In genomic region chr17:62725791-62726249, GRCh38 we compare ENCODE assay signal across 17 cellular contexts.
DNase-seq lines count a peak whose midpoint lies in the region; ATAC-seq and TF ChIP-seq lines count a peak whose summit lies in the region.
"Had no signal": no experiment of that assay in that cellular context is flagged by ENCODE, and none has a peak within 500 bp of the region (broad histone marks: within the 10 kb centered on the region; RNA-seq: fewer than 3 reads in every experiment).

No MANE protein-coding gene starts in this region.

- peak overlapping the region; percentile 24 for H3K4me3 Mint-ChIP-seq in activated B cell treated with CpG ODN at 0.5 μM for 24 hours
- no peak overlapping the region for H3K4me3 Mint-ChIP-seq in activated T-helper 2 cell treated with anti-CD3 and anti-CD28 coated beads, Interferon-gamma antibody, Interleukin-2, Interleukin-4, amounts not matched to agents 10 μg/mL and 5 μg/mL and 100 μg/mL, durations not matched to agents 14 hours and 24 hours and 36 hours (ENCODE audit: low read depth)

- no peaks in the 10 kb centered on the region for H4K20me1 ChIP-seq in BLaER1 treated with 17β-estradiol and CSF1 and Interleukin-3, amounts not matched to agents 10 nM and 100 nM

- peaks cover 20 to 54% (median 37%) of the 10 kb centered on the region in 10 experiments for H3K4me1 ChIP-seq in BLaER1 treated with 17β-estradiol and CSF1 and Interleukin-3, amounts not matched to agents 10 nM and 100 nM
- H3K4me1 ChIP-seq: vagina had no signal

- peaks cover 50% of the 10 kb centered on the region for H3K4me1 Mint-ChIP-seq in activated B cell treated with CpG ODN at 0.5 μM for 24 hours
- peaks cover 18% of the 10 kb centered on the region for H3K4me1 Mint-ChIP-seq in activated T-helper 2 cell treated with anti-CD3 and anti-CD28 coated beads, Interferon-gamma antibody, Interleukin-2, Interleukin-4, amounts not matched to agents 10 μg/mL and 5 μg/mL and 100 μg/mL, durations not matched to agents 14 hours and 24 hours and 36 hours (ENCODE audit: low read depth)

- H3K36me3 ChIP-seq in BLaER1 treated with 17β-estradiol and CSF1 and Interleukin-3, amounts not matched to agents 10 nM and 100 nM, result no peaks in the 10 kb centered on the region
- H3K36me3 ChIP-seq: vagina had no signal

- CTCF ChIA-PET in activated B cell treated with CpG ODN at 0.5 μM for 24 hours (lab: Charles Lee), result no interaction called here

- DNase-seq in Kasumi-1 (lab: John Stamatoyannopoulos, UW), result peak; percentile 14 to 32
- no peak for DNase-seq in activated B cell treated with CpG ODN at 0.5 μM for 24 hours
- no peak for DNase-seq in left lobe of liver (ENCODE audit: low spot score)
- no peak for DNase-seq in activated T-helper 2 cell treated with anti-CD3 and anti-CD28 coated beads, Interferon-gamma antibody, Interleukin-2, Interleukin-4, amounts not matched to agents 10 μg/mL and 5 μg/mL and 100 μg/mL, durations not matched to agents 14 hours and 24 hours and 36 hours (ENCODE audit: low spot score)
- no peak for DNase-seq in caudate nucleus (lab: John Stamatoyannopoulos, UW)
- DNase-seq in NCI-H345 treated with DMSO at 0.1 percent for 48 hours (lab: John Stamatoyannopoulos, UW; ENCODE audit: unreplicated experiment), result no peak
- DNase-seq: activated CD4-positive, alpha-beta memory T cell treated with anti-CD3 and anti-CD28 coated beads, Interleukin-2, amount 10 ng/mL, durations not matched to agents 7 days and 5 days; activated naive CD4-positive, alpha-beta T cell treated with anti-CD3 and anti-CD28 coated beads, Interleukin-2, amount 50 U/mL, for 16 hours; left cardiac atrium; NCI-H82; stimulated activated CD4-positive, alpha-beta T cell treated with anti-CD3 and anti-CD28 coated beads, Interleukin-15, amount 100 ng/mL, for 24 hours; T-helper 1 cell had no signal

- H3K36me3 Mint-ChIP-seq in activated B cell treated with CpG ODN at 0.5 μM for 24 hours (ENCODE audit: low read depth), result no peaks in the 10 kb centered on the region
- H3K36me3 Mint-ChIP-seq in activated T-helper 2 cell treated with anti-CD3 and anti-CD28 coated beads, Interferon-gamma antibody, Interleukin-2, Interleukin-4, amounts not matched to agents 10 μg/mL and 5 μg/mL and 100 μg/mL, durations not matched to agents 14 hours and 24 hours and 36 hours (ENCODE audit: low read depth), result no peaks in the 10 kb centered on the region

- POLR2A ChIA-PET in activated B cell treated with CpG ODN at 0.5 μM for 24 hours (lab: Charles Lee), result no interaction called here

- H3K27me3 ChIP-seq in BLaER1 treated with 17β-estradiol and CSF1 and Interleukin-3, amounts not matched to agents 10 nM and 100 nM, result no peaks in the 10 kb centered on the region
- H3K27me3 ChIP-seq: foreskin keratinocyte, vagina had no signal

- 0 out of 22 replicates have a peak, but pooled peaks cover 0 to 6% (median 0%) of the 10 kb centered on the region in 11 experiments for H3K9me3 ChIP-seq in BLaER1 treated with 17β-estradiol and CSF1 and Interleukin-3, amounts not matched to agents 10 nM and 100 nM (replicated peaks in 1 of 11)
- H3K9me3 ChIP-seq: vagina had no signal

- intact Hi-C loops in activated B cell treated with CpG ODN at 0.5 μM for 24 hours (cut with micrococcal nuclease), result no loop called here
- intact Hi-C loops in activated T-helper 2 cell treated with anti-CD3 and anti-CD28 coated beads, Interferon-gamma antibody, Interleukin-2, Interleukin-4, amounts not matched to agents 10 μg/mL and 5 μg/mL and 100 μg/mL, durations not matched to agents 14 hours and 24 hours and 36 hours (cut with micrococcal nuclease), result no loop called here

- no peak overlapping the region for H3K27ac Mint-ChIP-seq in activated B cell treated with CpG ODN at 0.5 μM for 24 hours
- H3K27ac Mint-ChIP-seq in activated T-helper 2 cell treated with anti-CD3 and anti-CD28 coated beads, Interferon-gamma antibody, Interleukin-2, Interleukin-4, amounts not matched to agents 10 μg/mL and 5 μg/mL and 100 μg/mL, durations not matched to agents 14 hours and 24 hours and 36 hours, result no peak overlapping the region
- H3K27ac Mint-ChIP-seq: activated CD4-positive, alpha-beta memory T cell treated with anti-CD3 and anti-CD28 coated beads, Interleukin-2, amount 10 ng/mL, durations not matched to agents 7 days and 5 days had no signal

- peak overlapping the region; percentile 65 to 80 (median 76) for H3K4me2 ChIP-seq in BLaER1 treated with 17β-estradiol and CSF1 and Interleukin-3, amounts not matched to agents 10 nM and 100 nM

- no peak overlapping the region for H3K9ac ChIP-seq in BLaER1 treated with 17β-estradiol and CSF1 and Interleukin-3, amounts not matched to agents 10 nM and 100 nM

- peaks cover 2% of the 10 kb centered on the region for H3K27me3 Mint-ChIP-seq in activated B cell treated with CpG ODN at 0.5 μM for 24 hours
- H3K27me3 Mint-ChIP-seq in activated T-helper 2 cell treated with anti-CD3 and anti-CD28 coated beads, Interferon-gamma antibody, Interleukin-2, Interleukin-4, amounts not matched to agents 10 μg/mL and 5 μg/mL and 100 μg/mL, durations not matched to agents 14 hours and 24 hours and 36 hours (ENCODE audit: low read depth), result peaks cover 69% of the 10 kb centered on the region

- H3K9me3 Mint-ChIP-seq in activated B cell treated with CpG ODN at 0.5 μM for 24 hours, result no peaks in the 10 kb centered on the region
- H3K9me3 Mint-ChIP-seq in activated T-helper 2 cell treated with anti-CD3 and anti-CD28 coated beads, Interferon-gamma antibody, Interleukin-2, Interleukin-4, amounts not matched to agents 10 μg/mL and 5 μg/mL and 100 μg/mL, durations not matched to agents 14 hours and 24 hours and 36 hours, result no peaks in the 10 kb centered on the region
- H3K9me3 Mint-ChIP-seq: activated CD4-positive, alpha-beta memory T cell treated with anti-CD3 and anti-CD28 coated beads, Interleukin-2, amount 10 ng/mL, durations not matched to agents 7 days and 5 days had no signal

- no peak for TF ChIP-seq CTCF in activated B cell treated with CpG ODN at 0.5 μM for 24 hours (IDR thresholded peaks at IDR 0.05)

- no peak overlapping the region for H3K4me3 ChIP-seq in BLaER1 treated with 17β-estradiol and CSF1 and Interleukin-3, amounts not matched to agents 10 nM and 100 nM
- H3K4me3 ChIP-seq: coronary artery, vagina had no signal

- no peak for ATAC-seq in activated B cell treated with CpG ODN at 0.5 μM for 24 hours (ENCODE audit: low read depth)
- peak; percentile 22 for ATAC-seq in left lobe of liver
- ATAC-seq in GM18517 (IDR thresholded peaks at IDR 0.05; ENCODE audit: unreplicated experiment), result no peak
- ATAC-seq: foreskin keratinocyte had no signal

- no peak overlapping the region for H3K27ac ChIP-seq in BLaER1 treated with 17β-estradiol and CSF1 and Interleukin-3, amounts not matched to agents 10 nM and 100 nM
- H3K27ac ChIP-seq in caudate nucleus (ENCODE audit: low read depth, low read length), result no peak overlapping the region
- H3K27ac ChIP-seq: coronary artery, foreskin keratinocyte, vagina had no signal

Comparison
In these comparisons a context has a peak if more than half of its experiments do, and no peak if none do; other contexts are left out.
1. DNase-seq: peak in Kasumi-1 (2 of 2); none in activated B cell treated with CpG ODN at 0.5 μM for 24 hours (single experiment), left lobe of liver (single experiment), activated T-helper 2 cell treated with anti-CD3 and anti-CD28 coated beads, Interferon-gamma antibody, Interleukin-2, Interleukin-4, amounts not matched to agents 10 μg/mL and 5 μg/mL and 100 μg/mL, durations not matched to agents 14 hours and 24 hours and 36 hours (single experiment), caudate nucleus (0 of 61) and NCI-H345 treated with DMSO at 0.1 percent for 48 hours (single experiment).